ENCODE assay signal across 25 cellular contexts in genomic region chr5:124480022-124480421, GRCh38.
"Had no signal": no experiment of that assay in that cellular context is flagged by ENCODE, and none has a peak within 500 bp of the region (broad histone marks: within the 10 kb centered on the region; RNA-seq: fewer than 3 reads in every experiment).

No MANE protein-coding gene starts in this region.

- H3K27ac ChIP-seq: colonic mucosa, dorsolateral prefrontal cortex, hepatocyte, skin epidermis, thoracic aorta, uterus had no signal

- H3K4me1 ChIP-seq: colonic mucosa, uterus had no signal

- DNase-seq: activated CD4-positive, alpha-beta T cell treated with anti-CD3 and anti-CD28 coated beads for 4 hours; activated CD4-positive, alpha-beta T cell treated with anti-CD3 and anti-CD28 coated beads, Interleukin-2, amount 50 U/mL, for 4 hours; activated effector memory CD4-positive, alpha-beta T cell treated with Interleukin-2 at 50 U/mL for 16 hours; activated naive CD4-positive, alpha-beta T cell treated with Interleukin-2 at 50 U/mL for 16 hours; activated T-cell treated with anti-CD3 and anti-CD28 coated beads for 4 hours; anterior cingulate cortex; cerebellar nuclear complex; colonic mucosa; dorsolateral prefrontal cortex; effector memory CD4-positive, alpha-beta T cell; islet precursor cell; mesendoderm; mucosa of descending colon; posterior cingulate gyrus; stimulated activated CD4-positive, alpha-beta T cell treated with anti-CD3 and anti-CD28 coated beads, Interleukin-12 subunit alpha, Interleukin-12 subunit beta, amount 100 ng/mL, for 4 hours; stimulated activated CD4-positive, alpha-beta T cell treated with anti-CD3 and anti-CD28 coated beads, Interleukin-4, amount 100 ng/mL, for 1 hour; T-helper 1 cell; trophoblast cell; uterus had no signal

- H3K27me3 ChIP-seq: colonic mucosa, dorsolateral prefrontal cortex, hepatocyte, uterus had no signal

- H3K36me3 ChIP-seq: colonic mucosa, thoracic aorta, uterus had no signal

- ATAC-seq: mucosa of descending colon; natural killer cell treated with Interleukin-12 subunit alpha and Interleukin-12 subunit beta and Interleukin-15 and Interleukin-18, amount 100 ng/mL, for 72 hours; sciatic nerve had no signal

- H3K4me3 ChIP-seq: colonic mucosa, dorsolateral prefrontal cortex, hepatocyte, lung, mucosa of descending colon, skin epidermis, thoracic aorta, uterus had no signal

- H3K9me3 ChIP-seq: colonic mucosa, mucosa of descending colon, thoracic aorta, uterus had no signal
